Comparison of ENCODE assay signal across 12 cellular contexts in genomic region chrX:38061335-38061734, GRCh38.
A peak's percentile ranks its signal among the peaks of the same experiment; 100 is the strongest.
DNase-seq lines count a peak whose midpoint lies in the region; ATAC-seq and TF ChIP-seq lines count a peak whose summit lies in the region.
"Had no signal": no experiment of that assay in that cellular context is flagged by ENCODE, and none has a peak within 500 bp of the region (broad histone marks: within the 10 kb centered on the region; RNA-seq: fewer than 3 reads in every experiment).

No MANE protein-coding gene starts in this region.

- ATAC-seq in HG02852 (IDR thresholded peaks at IDR 0.05; ENCODE audit: unreplicated experiment) (no peak), GM21515 (IDR thresholded peaks at IDR 0.05; ENCODE audit: unreplicated experiment) (no peak), GM19395 (IDR thresholded peaks at IDR 0.05; ENCODE audit: unreplicated experiment) (no peak)
- ATAC-seq: left ventricle myocardium superior had no signal

- peak overlapping the region; percentile 72 for H3K27ac ChIP-seq in 22Rv1
- H3K27ac ChIP-seq in RWPE1: no peak overlapping the region
- H3K27ac ChIP-seq: esophagus muscularis mucosa had no signal

- POLR2A ChIA-PET in HEK293T (lab: Yijun Ruan, JAX): no interaction called here
- POLR2A ChIA-PET in RWPE1 (lab: Yijun Ruan, JAX; ENCODE audit: low non-redundant PET): no interaction called here

- CTCF ChIA-PET in HEK293T (lab: Yijun Ruan, JAX) (no interaction called here), RWPE1 (lab: Yijun Ruan, JAX) (interaction anchor here (0.6 kb wide), 1 partner anchor 108 kb away, joined by 3 read pairs; no protein-coding TSS in a partner anchor)

- DNase-seq in HEK293T (ENCODE audit: extremely low spot score): peak; percentile 45
- DNase-seq in RWPE1 (ENCODE audit: low spot score): peak; percentile 33
- peak; percentile 20 for DNase-seq in fibroblast of pulmonary artery (ENCODE audit: low read depth)
- DNase-seq in middle frontal gyrus (ENCODE audit: extremely low spot score, low spot score): no peak
- DNase-seq: AML-193, aorta, left ventricle myocardium superior had no signal

- no peak for TF ChIP-seq CTCF in 22Rv1 (IDR thresholded peaks at IDR 0.05)
- no peak for TF ChIP-seq CTCF in RWPE1 (conservative IDR thresholded peaks at IDR 0.05; ENCODE audit: low read depth)
- no peak for TF ChIP-seq CTCF in fibroblast of pulmonary artery (IDR thresholded peaks at IDR 0.05; ENCODE audit: low read length, missing control alignments)

- H3K4me3 ChIP-seq in fibroblast of pulmonary artery (replicated peaks; ENCODE audit: low read depth, low read length): no peak overlapping the region
- H3K4me3 ChIP-seq: esophagus muscularis mucosa had no signal

TF ChIP-seq in HEK293T, 16 proteins besides CTCF, POLR2A, EP300 and RAD21:
- peak; percentile 92 for TF ChIP-seq ARNT (IDR thresholded peaks at IDR 0.05)
- TF ChIP-seq, protein P1, sequence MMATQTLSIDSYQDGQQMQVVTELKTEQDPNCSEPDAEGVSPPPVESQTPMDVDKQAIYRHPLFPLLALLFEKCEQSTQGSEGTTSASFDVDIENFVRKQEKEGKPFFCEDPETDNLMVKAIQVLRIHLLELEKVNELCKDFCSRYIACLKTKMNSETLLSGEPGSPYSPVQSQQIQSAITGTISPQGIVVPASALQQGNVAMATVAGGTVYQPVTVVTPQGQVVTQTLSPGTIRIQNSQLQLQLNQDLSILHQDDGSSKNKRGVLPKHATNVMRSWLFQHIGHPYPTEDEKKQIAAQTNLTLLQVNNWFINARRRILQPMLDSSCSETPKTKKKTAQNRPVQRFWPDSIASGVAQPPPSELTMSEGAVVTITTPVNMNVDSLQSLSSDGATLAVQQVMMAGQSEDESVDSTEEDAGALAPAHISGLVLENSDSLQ (IDR thresholded peaks at IDR 0.05): peak; percentile 88
- no peak for TF ChIP-seq FOXM1 (IDR thresholded peaks at IDR 0.05; ENCODE audit: borderline replicate concordance)
- peak; percentile 98 for TF ChIP-seq CTBP1 (IDR thresholded peaks at IDR 0.05; ENCODE audit: borderline replicate concordance)
